18 cellular contexts compared by ENCODE assay signal in genomic region chr14:45181329-45181728, GRCh38.
"Had no signal": no experiment of that assay in that cellular context is flagged by ENCODE, and none has a peak within 500 bp of the region (broad histone marks: within the 10 kb centered on the region; RNA-seq: fewer than 3 reads in every experiment).

No MANE protein-coding gene starts in this region.

- H3K27ac ChIP-seq: cardiac muscle cell, heart left ventricle, lower lobe of right lung, neural progenitor cell, parathyroid adenoma, upper lobe of left lung had no signal

- H3K4me3 ChIP-seq: cardiac muscle cell, heart left ventricle, lower lobe of right lung, neural progenitor cell, upper lobe of left lung had no signal

- H3K9me3 ChIP-seq: heart left ventricle, lower lobe of right lung, upper lobe of left lung had no signal

- FAIRE-seq: colon, islet of Langerhans had no signal

- H3K27me3 Mint-ChIP-seq: stimulated activated naive CD8-positive, alpha-beta T cell treated with anti-CD3 and anti-CD28 coated beads, Interleukin-15, amount 100 ng/mL, for 72 hours had no signal

- H3K36me3 ChIP-seq: lower lobe of right lung, upper lobe of left lung had no signal

- H3K4me3 Mint-ChIP-seq: mesothelial cell of epicardium; neural progenitor cell; stimulated activated naive CD8-positive, alpha-beta T cell treated with anti-CD3 and anti-CD28 coated beads, Interleukin-15, amount 100 ng/mL, for 72 hours had no signal

- H3K27ac Mint-ChIP-seq: mesothelial cell of epicardium, neural progenitor cell had no signal

- H3K79me2 ChIP-seq: parathyroid adenoma had no signal

- DNase-seq: activated CD4-positive, alpha-beta T cell treated with anti-CD3 and anti-CD28 coated beads, Interleukin-2, amount 50 U/mL, for 4 hours; activated CD4-positive, CD25-positive, alpha-beta regulatory T cell treated with anti-CD3 and anti-CD28 coated beads, Interleukin-2, amount 50 U/mL, for 72 hours; activated naive CD4-positive, alpha-beta T cell treated with Interleukin-2 at 50 U/mL for 16 hours; activated T-cell treated with anti-CD3 and anti-CD28 coated beads for 4 hours; anterior cingulate cortex; foreskin melanocyte; heart left ventricle; left colon; lower lobe of right lung; stimulated activated CD4-positive, alpha-beta T cell treated with anti-CD3 and anti-CD28 coated beads, Interleukin-1b, Interleukin-23, amount 100 ng/mL, for 48 hours; stimulated activated naive CD8-positive, alpha-beta T cell treated with anti-CD3 and anti-CD28 coated beads, Interleukin-15, amount 100 ng/mL, for 72 hours; upper lobe of left lung had no signal

- H3K4me2 ChIP-seq: neural progenitor cell had no signal

- H3K27me3 ChIP-seq: cardiac muscle cell, heart left ventricle, neural progenitor cell, upper lobe of left lung had no signal

- H3K4me1 ChIP-seq: heart left ventricle, lower lobe of right lung, neural progenitor cell, parathyroid adenoma, upper lobe of left lung had no signal

- H3K9ac ChIP-seq: neural progenitor cell, parathyroid adenoma had no signal

- H3K4me1 Mint-ChIP-seq: neural progenitor cell; stimulated activated naive CD8-positive, alpha-beta T cell treated with anti-CD3 and anti-CD28 coated beads, Interleukin-15, amount 100 ng/mL, for 72 hours had no signal

- H3K9me3 Mint-ChIP-seq: mesothelial cell of epicardium; neural progenitor cell; stimulated activated naive CD8-positive, alpha-beta T cell treated with anti-CD3 and anti-CD28 coated beads, Interleukin-15, amount 100 ng/mL, for 72 hours had no signal

- H2AFZ ChIP-seq: neural progenitor cell, parathyroid adenoma had no signal

- ATAC-seq: heart left ventricle; left colon; lower lobe of right lung; stimulated activated naive CD8-positive, alpha-beta T cell treated with anti-CD3 and anti-CD28 coated beads, Interleukin-15, amount 100 ng/mL, for 72 hours had no signal
